18 cellular contexts compared by ENCODE assay signal in genomic region chr4:84939111-84939510, GRCh38. TPM values are rescaled to one million over a fixed set of nuclear protein-coding genes. Genes with fewer than 3 reads are reported as not detected.
DNase-seq lines count a peak whose midpoint lies in the region; ATAC-seq and TF ChIP-seq lines count a peak whose summit lies in the region.
"Had no signal": no experiment of that assay in that cellular context is flagged by ENCODE, and none has a peak within 500 bp of the region (broad histone marks: within the 10 kb centered on the region; RNA-seq: fewer than 3 reads in every experiment).

No MANE protein-coding gene starts in this region.

- H3K27me3 ChIP-seq in left ventricle myocardium inferior (ENCODE audit: low read depth) (no peaks in the 10 kb centered on the region), muscle layer of duodenum (ENCODE audit: low read depth, low read length) (no peaks in the 10 kb centered on the region), BE2C (no peaks in the 10 kb centered on the region)
- H3K27me3 ChIP-seq: testis had no signal

- H3K9me3 ChIP-seq in left ventricle myocardium inferior (replicated peaks), result peaks cover 34% of the 10 kb centered on the region
- peaks cover 4 to 9% of the 10 kb centered on the region in 2 donors for H3K9me3 ChIP-seq in muscle layer of duodenum (ENCODE audit: control insufficient read depth in 1 of 2, low read length in 2 of 2)
- no peaks in the 10 kb centered on the region for H3K9me3 ChIP-seq in BE2C
- H3K9me3 ChIP-seq: testis had no signal

- H3K36me3 ChIP-seq in left ventricle myocardium inferior (peaks cover 11% of the 10 kb centered on the region), muscle layer of duodenum (ENCODE audit: control insufficient read depth in 1 of 2, insufficient read depth in 2 of 2, low read length in 2 of 2) (no peaks in the 10 kb centered on the region), BE2C (no peaks in the 10 kb centered on the region; the same call in 1 of the 2 replicates)

- DNase-seq in left ventricle myocardium inferior, result no peak
- DNase-seq in Right ventricle myocardium superior, result no peak
- peak; percentile 63 for DNase-seq in cerebellar cortex (ENCODE audit: low spot score)
- DNase-seq in hypothalamus (lab: John Stamatoyannopoulos, UW), result no peak
- no peak for DNase-seq in GF-D8 (lab: John Stamatoyannopoulos, UW)
- no peak for DNase-seq in BE2C
- DNase-seq in OCI-M1 (lab: John Stamatoyannopoulos, UW), result no peak
- DNase-seq: activated CD4-positive, alpha-beta T cell treated with anti-CD3 and anti-CD28 coated beads, Interleukin-2, amount 10 ng/mL, durations not matched to agents 24 days and 14 days; activated CD8-positive, alpha-beta memory T cell treated with anti-CD3 and anti-CD28 coated beads, Interleukin-2, amount 50 U/mL, for 48 hours; activated naive CD4-positive, alpha-beta T cell treated with anti-CD3 and anti-CD28 coated beads, Interleukin-2, amount 10 ng/mL, durations not matched to agents 7 days and 5 days; DMS79; effector memory CD8-positive, alpha-beta T cell; NCI-H1417; NCI-H748 treated with DMSO at 0.1 percent for 48 hours; testis had no signal

- ATAC-seq in Right ventricle myocardium superior (ENCODE audit: poor library complexity), result no peak
- ATAC-seq: effector memory CD8-positive, alpha-beta T cell; Panc1 had no signal

- H3K4me1 ChIP-seq in left ventricle myocardium inferior, result peaks cover 38% of the 10 kb centered on the region
- peaks cover 0 to 31% of the 10 kb centered on the region in 2 donors for H3K4me1 ChIP-seq in muscle layer of duodenum (ENCODE audit: control insufficient read depth in 1 of 2, insufficient read depth in 2 of 2, low read length in 2 of 2)
- no peaks in the 10 kb centered on the region for H3K4me1 ChIP-seq in BE2C

- intact Hi-C loops in left ventricle myocardium inferior (cut with micrococcal nuclease), result no loop called here
- intact Hi-C loops in Right ventricle myocardium superior (cut with DNase I), result no loop called here

- peak overlapping the region; percentile 65 for H3K27ac ChIP-seq in left ventricle myocardium inferior (replicated peaks)
- peak overlapping the region; percentile 57 for H3K27ac ChIP-seq in muscle layer of duodenum (ENCODE audit: low read length)
- H3K27ac ChIP-seq: parathyroid adenoma had no signal

- no peak for TF ChIP-seq CTCF in left ventricle myocardium inferior (IDR thresholded peaks at IDR 0.05; ENCODE audit: borderline replicate concordance)
- TF ChIP-seq CTCF in BE2C (IDR thresholded peaks at IDR 0.05; ENCODE audit: low read depth, low read length), result no peak

- H3K4me3 ChIP-seq in left ventricle myocardium inferior (no peak overlapping the region), muscle layer of duodenum (ENCODE audit: low read depth in 1 of 2, low read length in 2 of 2) (no peak overlapping the region), BE2C (ENCODE audit: low read depth, low read length) (no peak overlapping the region)
- H3K4me3 ChIP-seq: testis had no signal

RNA-seq across cellular contexts. Expression of gene WDFY3, which starts 27.4 kb away (rescaled TPM):
- total RNA-seq in left ventricle myocardium inferior, result 48.7 TPM
- 34.2 TPM for total RNA-seq in Right ventricle myocardium superior
- 19.3 TPM for polyA plus RNA-seq in BE2C (2012; ENCODE audit: insufficient read depth, insufficient read length, low read depth)
